1 cellular context compared by ENCODE assay signal in genomic region chr2:138021154-138021553, GRCh38.
A peak's percentile ranks its signal among the peaks of the same experiment; 100 is the strongest.
TF ChIP-seq lines count a peak whose summit lies in the region.

No MANE protein-coding gene starts in this region.

TF ChIP-seq in SK-N-SH treated with all-trans-retinoic acid at 6 μM for 48 hours, 23 proteins besides CTCF, POLR2A, EP300 and RAD21 (continued from another document):
- TF ChIP-seq CREB5 (CRISPR knock-in tag; IDR thresholded peaks at IDR 0.05; ENCODE audit: low read depth) (0 out of 2 replicates have a peak, but pooled peaks have one; percentile 29), CSDC2 (CRISPR knock-in tag; IDR thresholded peaks at IDR 0.05) (no peak), BACH2 (CRISPR knock-in tag; IDR thresholded peaks at IDR 0.05; ENCODE audit: borderline replicate concordance) (no peak), ISL1 (CRISPR knock-in tag; IDR thresholded peaks at IDR 0.05) (peak; percentile 95), POU6F1 (CRISPR knock-in tag; IDR thresholded peaks at IDR 0.05; ENCODE audit: borderline replicate concordance, low read depth) (no peak), ZNF70 (CRISPR knock-in tag; IDR thresholded peaks at IDR 0.05) (no peak)
